Comparison of ENCODE assay signal across 1 cellular context in the genomic region with DNA sequence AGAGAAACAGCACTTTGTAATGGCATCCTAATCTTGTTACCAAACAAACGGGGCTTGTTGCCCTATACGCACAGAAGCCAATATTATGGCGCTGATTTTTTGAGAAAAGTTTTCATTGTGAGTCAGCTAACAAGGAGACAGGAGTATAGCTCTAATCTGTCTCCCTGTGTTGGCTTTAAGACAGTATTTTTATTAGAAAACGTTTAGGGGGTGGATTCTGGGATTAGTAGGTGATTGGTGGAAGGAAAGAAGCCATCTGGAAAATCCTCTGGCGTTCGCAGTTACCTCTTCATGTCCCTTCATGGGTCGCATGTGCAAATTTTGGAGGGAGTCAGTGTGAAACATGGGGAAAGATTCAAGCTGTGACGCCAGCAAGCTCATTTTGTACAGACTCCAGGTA.
TF ChIP-seq lines count a peak whose summit lies in the region.

No MANE protein-coding gene starts in this region.

TF ChIP-seq in K562, 482 proteins besides CTCF, POLR2A, EP300 and RAD21 (continued from another document):
- TF ChIP-seq, protein P1, sequence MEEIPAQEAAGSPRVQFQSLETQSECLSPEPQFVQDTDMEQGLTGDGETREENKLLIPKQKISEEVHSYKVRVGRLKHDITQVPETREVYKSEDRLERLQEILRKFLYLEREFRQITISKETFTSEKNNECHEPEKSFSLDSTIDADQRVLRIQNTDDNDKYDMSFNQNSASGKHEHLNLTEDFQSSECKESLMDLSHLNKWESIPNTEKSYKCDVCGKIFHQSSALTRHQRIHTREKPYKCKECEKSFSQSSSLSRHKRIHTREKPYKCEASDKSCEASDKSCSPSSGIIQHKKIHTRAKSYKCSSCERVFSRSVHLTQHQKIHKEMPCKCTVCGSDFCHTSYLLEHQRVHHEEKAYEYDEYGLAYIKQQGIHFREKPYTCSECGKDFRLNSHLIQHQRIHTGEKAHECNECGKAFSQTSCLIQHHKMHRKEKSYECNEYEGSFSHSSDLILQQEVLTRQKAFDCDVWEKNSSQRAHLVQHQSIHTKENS (CRISPR knock-in tag; IDR thresholded peaks at IDR 0.05), result no peak
- TF ChIP-seq L3MBTL2 (IDR thresholded peaks at IDR 0.05), result peak; percentile 40; the same call in 1 of the 2 replicates
- TF ChIP-seq BRCA1 (IDR thresholded peaks at IDR 0.05), result no peak
- TF ChIP-seq BRCA1 (CRISPR knock-in tag; IDR thresholded peaks at IDR 0.05), result no peak
- TF ChIP-seq, protein P2, sequence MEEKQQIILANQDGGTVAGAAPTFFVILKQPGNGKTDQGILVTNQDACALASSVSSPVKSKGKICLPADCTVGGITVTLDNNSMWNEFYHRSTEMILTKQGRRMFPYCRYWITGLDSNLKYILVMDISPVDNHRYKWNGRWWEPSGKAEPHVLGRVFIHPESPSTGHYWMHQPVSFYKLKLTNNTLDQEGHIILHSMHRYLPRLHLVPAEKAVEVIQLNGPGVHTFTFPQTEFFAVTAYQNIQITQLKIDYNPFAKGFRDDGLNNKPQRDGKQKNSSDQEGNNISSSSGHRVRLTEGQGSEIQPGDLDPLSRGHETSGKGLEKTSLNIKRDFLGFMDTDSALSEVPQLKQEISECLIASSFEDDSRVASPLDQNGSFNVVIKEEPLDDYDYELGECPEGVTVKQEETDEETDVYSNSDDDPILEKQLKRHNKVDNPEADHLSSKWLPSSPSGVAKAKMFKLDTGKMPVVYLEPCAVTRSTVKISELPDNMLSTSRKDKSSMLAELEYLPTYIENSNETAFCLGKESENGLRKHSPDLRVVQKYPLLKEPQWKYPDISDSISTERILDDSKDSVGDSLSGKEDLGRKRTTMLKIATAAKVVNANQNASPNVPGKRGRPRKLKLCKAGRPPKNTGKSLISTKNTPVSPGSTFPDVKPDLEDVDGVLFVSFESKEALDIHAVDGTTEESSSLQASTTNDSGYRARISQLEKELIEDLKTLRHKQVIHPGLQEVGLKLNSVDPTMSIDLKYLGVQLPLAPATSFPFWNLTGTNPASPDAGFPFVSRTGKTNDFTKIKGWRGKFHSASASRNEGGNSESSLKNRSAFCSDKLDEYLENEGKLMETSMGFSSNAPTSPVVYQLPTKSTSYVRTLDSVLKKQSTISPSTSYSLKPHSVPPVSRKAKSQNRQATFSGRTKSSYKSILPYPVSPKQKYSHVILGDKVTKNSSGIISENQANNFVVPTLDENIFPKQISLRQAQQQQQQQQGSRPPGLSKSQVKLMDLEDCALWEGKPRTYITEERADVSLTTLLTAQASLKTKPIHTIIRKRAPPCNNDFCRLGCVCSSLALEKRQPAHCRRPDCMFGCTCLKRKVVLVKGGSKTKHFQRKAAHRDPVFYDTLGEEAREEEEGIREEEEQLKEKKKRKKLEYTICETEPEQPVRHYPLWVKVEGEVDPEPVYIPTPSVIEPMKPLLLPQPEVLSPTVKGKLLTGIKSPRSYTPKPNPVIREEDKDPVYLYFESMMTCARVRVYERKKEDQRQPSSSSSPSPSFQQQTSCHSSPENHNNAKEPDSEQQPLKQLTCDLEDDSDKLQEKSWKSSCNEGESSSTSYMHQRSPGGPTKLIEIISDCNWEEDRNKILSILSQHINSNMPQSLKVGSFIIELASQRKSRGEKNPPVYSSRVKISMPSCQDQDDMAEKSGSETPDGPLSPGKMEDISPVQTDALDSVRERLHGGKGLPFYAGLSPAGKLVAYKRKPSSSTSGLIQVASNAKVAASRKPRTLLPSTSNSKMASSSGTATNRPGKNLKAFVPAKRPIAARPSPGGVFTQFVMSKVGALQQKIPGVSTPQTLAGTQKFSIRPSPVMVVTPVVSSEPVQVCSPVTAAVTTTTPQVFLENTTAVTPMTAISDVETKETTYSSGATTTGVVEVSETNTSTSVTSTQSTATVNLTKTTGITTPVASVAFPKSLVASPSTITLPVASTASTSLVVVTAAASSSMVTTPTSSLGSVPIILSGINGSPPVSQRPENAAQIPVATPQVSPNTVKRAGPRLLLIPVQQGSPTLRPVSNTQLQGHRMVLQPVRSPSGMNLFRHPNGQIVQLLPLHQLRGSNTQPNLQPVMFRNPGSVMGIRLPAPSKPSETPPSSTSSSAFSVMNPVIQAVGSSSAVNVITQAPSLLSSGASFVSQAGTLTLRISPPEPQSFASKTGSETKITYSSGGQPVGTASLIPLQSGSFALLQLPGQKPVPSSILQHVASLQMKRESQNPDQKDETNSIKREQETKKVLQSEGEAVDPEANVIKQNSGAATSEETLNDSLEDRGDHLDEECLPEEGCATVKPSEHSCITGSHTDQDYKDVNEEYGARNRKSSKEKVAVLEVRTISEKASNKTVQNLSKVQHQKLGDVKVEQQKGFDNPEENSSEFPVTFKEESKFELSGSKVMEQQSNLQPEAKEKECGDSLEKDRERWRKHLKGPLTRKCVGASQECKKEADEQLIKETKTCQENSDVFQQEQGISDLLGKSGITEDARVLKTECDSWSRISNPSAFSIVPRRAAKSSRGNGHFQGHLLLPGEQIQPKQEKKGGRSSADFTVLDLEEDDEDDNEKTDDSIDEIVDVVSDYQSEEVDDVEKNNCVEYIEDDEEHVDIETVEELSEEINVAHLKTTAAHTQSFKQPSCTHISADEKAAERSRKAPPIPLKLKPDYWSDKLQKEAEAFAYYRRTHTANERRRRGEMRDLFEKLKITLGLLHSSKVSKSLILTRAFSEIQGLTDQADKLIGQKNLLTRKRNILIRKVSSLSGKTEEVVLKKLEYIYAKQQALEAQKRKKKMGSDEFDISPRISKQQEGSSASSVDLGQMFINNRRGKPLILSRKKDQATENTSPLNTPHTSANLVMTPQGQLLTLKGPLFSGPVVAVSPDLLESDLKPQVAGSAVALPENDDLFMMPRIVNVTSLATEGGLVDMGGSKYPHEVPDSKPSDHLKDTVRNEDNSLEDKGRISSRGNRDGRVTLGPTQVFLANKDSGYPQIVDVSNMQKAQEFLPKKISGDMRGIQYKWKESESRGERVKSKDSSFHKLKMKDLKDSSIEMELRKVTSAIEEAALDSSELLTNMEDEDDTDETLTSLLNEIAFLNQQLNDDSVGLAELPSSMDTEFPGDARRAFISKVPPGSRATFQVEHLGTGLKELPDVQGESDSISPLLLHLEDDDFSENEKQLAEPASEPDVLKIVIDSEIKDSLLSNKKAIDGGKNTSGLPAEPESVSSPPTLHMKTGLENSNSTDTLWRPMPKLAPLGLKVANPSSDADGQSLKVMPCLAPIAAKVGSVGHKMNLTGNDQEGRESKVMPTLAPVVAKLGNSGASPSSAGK (IDR thresholded peaks at IDR 0.05), result peak; percentile 25; the same call in 1 of the 2 replicates
- no peak for TF ChIP-seq CHCHD3 (CRISPR knock-in tag; IDR thresholded peaks at IDR 0.05)
- TF ChIP-seq, protein P3, sequence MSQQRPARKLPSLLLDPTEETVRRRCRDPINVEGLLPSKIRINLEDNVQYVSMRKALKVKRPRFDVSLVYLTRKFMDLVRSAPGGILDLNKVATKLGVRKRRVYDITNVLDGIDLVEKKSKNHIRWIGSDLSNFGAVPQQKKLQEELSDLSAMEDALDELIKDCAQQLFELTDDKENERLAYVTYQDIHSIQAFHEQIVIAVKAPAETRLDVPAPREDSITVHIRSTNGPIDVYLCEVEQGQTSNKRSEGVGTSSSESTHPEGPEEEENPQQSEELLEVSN (IDR thresholded peaks at IDR 0.05; ENCODE audit: borderline replicate concordance in 1 of 2, extremely low read depth in 1 of 2, insufficient read depth in 1 of 2, insufficient read length in 1 of 2, low read depth in 1 of 2, low read length in 1 of 2, poor library complexity in 1 of 2, severe bottlenecking in 1 of 2), result peak in 1 of 2 experiments; percentile 48
- TF ChIP-seq NFIC (IDR thresholded peaks at IDR 0.05), result no peak
- TF ChIP-seq, protein P4, sequence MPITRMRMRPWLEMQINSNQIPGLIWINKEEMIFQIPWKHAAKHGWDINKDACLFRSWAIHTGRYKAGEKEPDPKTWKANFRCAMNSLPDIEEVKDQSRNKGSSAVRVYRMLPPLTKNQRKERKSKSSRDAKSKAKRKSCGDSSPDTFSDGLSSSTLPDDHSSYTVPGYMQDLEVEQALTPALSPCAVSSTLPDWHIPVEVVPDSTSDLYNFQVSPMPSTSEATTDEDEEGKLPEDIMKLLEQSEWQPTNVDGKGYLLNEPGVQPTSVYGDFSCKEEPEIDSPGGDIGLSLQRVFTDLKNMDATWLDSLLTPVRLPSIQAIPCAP (CRISPR knock-in tag; IDR thresholded peaks at IDR 0.05; ENCODE audit: borderline replicate concordance), result no peak
- no peak for TF ChIP-seq BRD4 (IDR thresholded peaks at IDR 0.05)
- TF ChIP-seq ZNF134 (CRISPR knock-in tag; conservative IDR thresholded peaks at IDR 0.05), result no peak
- TF ChIP-seq ZC3H4 (CRISPR knock-in tag; IDR thresholded peaks at IDR 0.05; ENCODE audit: borderline replicate concordance), result no peak
- TF ChIP-seq ZSCAN32 (CRISPR knock-in tag; IDR thresholded peaks at IDR 0.05), result no peak
- no peak for TF ChIP-seq ZNF143 (CRISPR knock-in tag; IDR thresholded peaks at IDR 0.05)
- no peak for TF ChIP-seq CXXC5 (CRISPR knock-in tag; IDR thresholded peaks at IDR 0.05)
- TF ChIP-seq ZNF57 (CRISPR knock-in tag; IDR thresholded peaks at IDR 0.05), result no peak
